Comparison of ENCODE assay signal across 16 cellular contexts in genomic region chr17:1170739-1171138, GRCh38. TPM values are rescaled to one million over a fixed set of nuclear protein-coding genes. Genes with fewer than 3 reads are reported as not detected.
DNase-seq lines count a peak whose midpoint lies in the region; ATAC-seq, FAIRE-seq and TF ChIP-seq lines count a peak whose summit lies in the region.
"Had no signal": no experiment of that assay in that cellular context is flagged by ENCODE, and none has a peak within 500 bp of the region (broad histone marks: within the 10 kb centered on the region; RNA-seq: fewer than 3 reads in every experiment).

No MANE protein-coding gene starts in this region.

- H3K4me2 ChIP-seq in Loucy (ENCODE audit: low read depth, low read length, poor library complexity, severe bottlenecking): no peak overlapping the region

- H3K27ac ChIP-seq in dorsolateral prefrontal cortex (peak overlapping the region in 33 of 59 donors; percentile 3 to 73 (median 46)), caudate nucleus (ENCODE audit: low read depth, low read length) (no peak overlapping the region)
- H3K27ac ChIP-seq: body of pancreas, SJSA1 had no signal

- FAIRE-seq in GM12891 (lab: Jason Lieb, UNC): no peak

- TF ChIP-seq CTCF in activated CD8-positive, alpha-beta T cell treated with anti-CD3 and anti-CD28 coated beads for 36 hours (IDR thresholded peaks at IDR 0.05): peak; percentile 39
- TF ChIP-seq CTCF in Loucy (conservative IDR thresholded peaks at IDR 0.05; ENCODE audit: low read length): peak; percentile 76
- TF ChIP-seq CTCF in dorsolateral prefrontal cortex (IDR thresholded peaks at IDR 0.05 in 54 of 56, conservative IDR thresholded peaks at IDR 0.05 in 2 of 56; ENCODE audit: low read depth in 1 of 56, partially characterized antibody in 56 of 56): peak in 18 of 56 donors; percentile 8 to 35 (median 15)
- TF ChIP-seq CTCF in type B pancreatic cell (conservative IDR thresholded peaks at IDR 0.05): peak; percentile 60

- no peaks in the 10 kb centered on the region for H3K79me2 ChIP-seq in Loucy (ENCODE audit: insufficient read depth, low read length)

- ATAC-seq in activated CD8-positive, alpha-beta T cell treated with anti-CD3 and anti-CD28 coated beads for 36 hours: no peak
- ATAC-seq in activated CD8-positive, alpha-beta T cell treated with anti-CD3 and anti-CD28 coated beads, Interleukin-2, amount 10 ng/mL, durations not matched to agents 7 days and 5 days: no peak
- no peak for ATAC-seq in GM21390 (IDR thresholded peaks at IDR 0.05; ENCODE audit: unreplicated experiment)
- ATAC-seq: body of pancreas; effector memory CD8-positive, alpha-beta T cell had no signal

- no peaks in the 10 kb centered on the region for H3K27me3 ChIP-seq in Loucy (ENCODE audit: insufficient read depth, low read length, poor library complexity, severe bottlenecking)
- H3K27me3 ChIP-seq in dorsolateral prefrontal cortex: peaks cover 0 to 10% (median 0%) of the 10 kb centered on the region in 45 donors
- H3K27me3 ChIP-seq: body of pancreas, SJSA1 had no signal

- no peaks in the 10 kb centered on the region for H3K27me3 Mint-ChIP-seq in activated CD8-positive, alpha-beta T cell treated with anti-CD3 and anti-CD28 coated beads for 36 hours
- H3K27me3 Mint-ChIP-seq in activated CD8-positive, alpha-beta T cell treated with anti-CD3 and anti-CD28 coated beads, Interleukin-2, amount 10 ng/mL, durations not matched to agents 7 days and 5 days (ENCODE audit: low read depth): no peaks in the 10 kb centered on the region
- H3K27me3 Mint-ChIP-seq in type B pancreatic cell: peaks cover 5% of the 10 kb centered on the region
- H3K27me3 Mint-ChIP-seq: effector memory CD8-positive, alpha-beta T cell; memory B cell had no signal

- CTCF ChIA-PET in activated CD8-positive, alpha-beta T cell treated with anti-CD3 and anti-CD28 coated beads for 36 hours (lab: Charles Lee): no interaction called here
- CTCF ChIA-PET in activated CD8-positive, alpha-beta T cell treated with anti-CD3 and anti-CD28 coated beads, Interleukin-2, amount 10 ng/mL, durations not matched to agents 7 days and 5 days (lab: Charles Lee): no interaction called here

- H3K4me1 ChIP-seq in Loucy (ENCODE audit: insufficient read depth, low read length, poor library complexity, severe bottlenecking): peaks cover 9% of the 10 kb centered on the region
- H3K4me1 ChIP-seq: body of pancreas, SJSA1 had no signal

- H3K9me3 Mint-ChIP-seq in activated CD8-positive, alpha-beta T cell treated with anti-CD3 and anti-CD28 coated beads for 36 hours: no peaks in the 10 kb centered on the region
- no peaks in the 10 kb centered on the region for H3K9me3 Mint-ChIP-seq in activated CD8-positive, alpha-beta T cell treated with anti-CD3 and anti-CD28 coated beads, Interleukin-2, amount 10 ng/mL, durations not matched to agents 7 days and 5 days (ENCODE audit: insufficient read depth)
- no peaks in the 10 kb centered on the region for H3K9me3 Mint-ChIP-seq in type B pancreatic cell
- H3K9me3 Mint-ChIP-seq: effector memory CD8-positive, alpha-beta T cell; memory B cell had no signal

- H4K20me1 ChIP-seq in Loucy (ENCODE audit: insufficient read depth, low read length, poor library complexity, severe bottlenecking): no peaks in the 10 kb centered on the region

- POLR2A ChIA-PET in activated CD8-positive, alpha-beta T cell treated with anti-CD3 and anti-CD28 coated beads for 36 hours (lab: Charles Lee): no interaction called here
- POLR2A ChIA-PET in activated CD8-positive, alpha-beta T cell treated with anti-CD3 and anti-CD28 coated beads, Interleukin-2, amount 10 ng/mL, durations not matched to agents 7 days and 5 days (lab: Charles Lee): no interaction called here

- no peak overlapping the region for H3K4me3 ChIP-seq in Loucy (ENCODE audit: low read length, poor library complexity, severe bottlenecking)
- no peak overlapping the region for H3K4me3 ChIP-seq in dorsolateral prefrontal cortex
- H3K4me3 ChIP-seq: body of pancreas, SJSA1 had no signal

- no peaks in the 10 kb centered on the region for H3K36me3 Mint-ChIP-seq in activated CD8-positive, alpha-beta T cell treated with anti-CD3 and anti-CD28 coated beads for 36 hours (ENCODE audit: low read depth)
- H3K36me3 Mint-ChIP-seq in activated CD8-positive, alpha-beta T cell treated with anti-CD3 and anti-CD28 coated beads, Interleukin-2, amount 10 ng/mL, durations not matched to agents 7 days and 5 days (ENCODE audit: low read depth): no peaks in the 10 kb centered on the region
- H3K36me3 Mint-ChIP-seq in type B pancreatic cell: no peaks in the 10 kb centered on the region
- H3K36me3 Mint-ChIP-seq: memory B cell had no signal

- H3K9ac ChIP-seq in Loucy (ENCODE audit: low read depth, low read length, poor library complexity, severe bottlenecking): no peak overlapping the region

- H3K4me1 Mint-ChIP-seq in activated CD8-positive, alpha-beta T cell treated with anti-CD3 and anti-CD28 coated beads for 36 hours (ENCODE audit: low read depth): peaks cover 4% of the 10 kb centered on the region
- H3K4me1 Mint-ChIP-seq in activated CD8-positive, alpha-beta T cell treated with anti-CD3 and anti-CD28 coated beads, Interleukin-2, amount 10 ng/mL, durations not matched to agents 7 days and 5 days (ENCODE audit: low read depth): peaks cover 16% of the 10 kb centered on the region
- peaks cover 22% of the 10 kb centered on the region for H3K4me1 Mint-ChIP-seq in type B pancreatic cell (ENCODE audit: unreplicated experiment)

- H3K9me2 ChIP-seq in Loucy (replicated peaks; ENCODE audit: low read depth, low read length): no peaks in the 10 kb centered on the region

- no peaks in the 10 kb centered on the region for H3F3A ChIP-seq in Loucy (ENCODE audit: low read depth)

- no peak for TF ChIP-seq POLR2A in GM12891 (IDR thresholded peaks at IDR 0.05; ENCODE audit: low read depth, low read length)

- H3K36me3 ChIP-seq in Loucy (ENCODE audit: insufficient read depth, low read length): no peaks in the 10 kb centered on the region
- H3K36me3 ChIP-seq: SJSA1 had no signal

- peak; percentile 20 for DNase-seq in activated CD8-positive, alpha-beta T cell treated with anti-CD3 and anti-CD28 coated beads for 36 hours
- no peak for DNase-seq in activated CD8-positive, alpha-beta T cell treated with anti-CD3 and anti-CD28 coated beads, Interleukin-2, amount 10 ng/mL, durations not matched to agents 7 days and 5 days
- DNase-seq in dorsolateral prefrontal cortex (no peak), type B pancreatic cell (ENCODE audit: extremely low spot score, unreplicated experiment) (no peak), GM12891 (ENCODE audit: insufficient read length, low spot score) (no peak), caudate nucleus (lab: John Stamatoyannopoulos, UW) (no peak)
- DNase-seq: ACHN; body of pancreas; effector memory CD8-positive, alpha-beta T cell; foreskin melanocyte; NCI-H1092 treated with DMSO at 0.1 percent for 48 hours; stimulated activated naive CD4-positive, alpha-beta T cell treated with Interleukin-2 at 50 U/mL for 16 hours had no signal

- H3K27ac Mint-ChIP-seq in activated CD8-positive, alpha-beta T cell treated with anti-CD3 and anti-CD28 coated beads for 36 hours: no peak overlapping the region
- H3K27ac Mint-ChIP-seq in activated CD8-positive, alpha-beta T cell treated with anti-CD3 and anti-CD28 coated beads, Interleukin-2, amount 10 ng/mL, durations not matched to agents 7 days and 5 days: no peak overlapping the region
- H3K27ac Mint-ChIP-seq in type B pancreatic cell: no peak overlapping the region
- H3K27ac Mint-ChIP-seq: memory B cell had no signal

- intact Hi-C loops in activated CD8-positive, alpha-beta T cell treated with anti-CD3 and anti-CD28 coated beads for 36 hours (cut with micrococcal nuclease): no loop called here
- intact Hi-C loops in dorsolateral prefrontal cortex (cut with DNase I): no loop called here

- H2AFZ ChIP-seq in Loucy (ENCODE audit: low read length): no peak overlapping the region

- no peak overlapping the region for H3K4me3 Mint-ChIP-seq in activated CD8-positive, alpha-beta T cell treated with anti-CD3 and anti-CD28 coated beads for 36 hours
- H3K4me3 Mint-ChIP-seq in activated CD8-positive, alpha-beta T cell treated with anti-CD3 and anti-CD28 coated beads, Interleukin-2, amount 10 ng/mL, durations not matched to agents 7 days and 5 days: no peak overlapping the region
- H3K4me3 Mint-ChIP-seq in type B pancreatic cell: no peak overlapping the region
- H3K4me3 Mint-ChIP-seq: effector memory CD8-positive, alpha-beta T cell; memory B cell had no signal

- no peaks in the 10 kb centered on the region for H3K9me3 ChIP-seq in Loucy (ENCODE audit: insufficient read depth, low read depth, low read length)
- H3K9me3 ChIP-seq: body of pancreas, SJSA1 had no signal

TF ChIP-seq in GM12891, 5 proteins besides CTCF, POLR2A, EP300 and RAD21:
- TF ChIP-seq POU2F2 (IDR thresholded peaks at IDR 0.05; ENCODE audit: low read depth, low read length) (no peak), TAF1 (IDR thresholded peaks at IDR 0.05; ENCODE audit: low read depth, low read length) (no peak), PAX5 (IDR thresholded peaks at IDR 0.05; ENCODE audit: insufficient read depth, low read length, severe bottlenecking) (no peak), POLR2AphosphoS5 (IDR thresholded peaks at IDR 0.05; ENCODE audit: low read depth, low read length) (no peak), SPI1 (IDR thresholded peaks at IDR 0.05; ENCODE audit: low read depth, low read length) (no peak)
TF ChIP-seq in GM12891: peak in this region for 0.

RNA-seq across cellular contexts. Expression of gene ABR, which starts 9.0 kb away (rescaled TPM):
- total RNA-seq in activated CD8-positive, alpha-beta T cell treated with anti-CD3 and anti-CD28 coated beads for 36 hours: 10 to 100 TPM; 44.4 to 46.6 TPM
- 100 to 1,000 TPM; 143 to 156 TPM for total RNA-seq in activated CD8-positive, alpha-beta T cell treated with anti-CD3 and anti-CD28 coated beads, Interleukin-2, amount 10 ng/mL, durations not matched to agents 7 days and 5 days
- total RNA-seq in dorsolateral prefrontal cortex (100 to 1,000 TPM; 259 to 675 (median 435) TPM), type B pancreatic cell (ENCODE audit: low replicate concordance) (50.7 and 63.6 TPM in 2 replicates)
- polyA plus RNA-seq in GM12891 (2012; ENCODE audit: low read depth, missing spikeins): 40.6 TPM
